Comparison of ENCODE assay signal across 18 cellular contexts in the genomic region with DNA sequence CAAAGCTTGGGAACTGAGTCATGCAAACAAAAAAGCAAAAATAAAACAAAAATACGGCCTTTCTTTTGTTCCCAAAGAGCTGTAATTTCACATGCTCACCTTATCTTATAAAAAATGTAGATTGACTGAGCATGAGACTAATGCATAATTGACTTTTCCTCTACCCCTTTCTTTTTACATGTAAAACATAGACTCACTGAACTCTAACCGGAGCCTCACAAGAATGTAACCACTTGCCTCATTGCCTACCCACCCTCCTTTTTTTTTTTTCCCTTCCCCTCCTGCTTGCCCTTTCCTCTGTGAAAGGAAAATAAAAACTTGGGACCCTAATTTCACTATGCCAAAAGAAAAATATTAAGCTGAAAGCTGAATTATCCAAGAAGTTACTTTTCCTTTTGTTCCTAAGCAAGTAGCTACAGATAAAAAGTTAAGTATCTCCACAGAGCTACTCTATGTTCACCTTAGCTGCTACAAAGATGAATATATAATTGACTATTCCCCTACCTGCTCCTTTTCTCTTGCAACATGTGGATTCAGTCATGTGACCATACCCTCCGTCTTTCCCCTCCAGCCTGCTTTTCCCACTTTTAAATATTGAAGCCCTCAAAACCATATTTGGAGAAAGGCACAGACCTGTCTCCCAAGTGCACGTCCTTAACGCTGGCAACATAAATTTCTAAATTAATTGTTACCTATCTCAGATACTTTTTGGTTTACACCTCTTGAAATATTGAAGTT. TPM values are rescaled to one million over a fixed set of nuclear protein-coding genes. Genes with fewer than 3 reads are reported as not detected.
DNase-seq lines count a peak whose midpoint lies in the region; ATAC-seq, FAIRE-seq and TF ChIP-seq lines count a peak whose summit lies in the region.
"Had no signal": no experiment of that assay in that cellular context is flagged by ENCODE, and none has a peak within 500 bp of the region (broad histone marks: within the 10 kb centered on the region; RNA-seq: fewer than 3 reads in every experiment).

No MANE protein-coding gene starts in this region.

- peak; percentile 36 for DNase-seq in NT2/D1 (ENCODE audit: low read depth, low spot score)
- DNase-seq in nephron progenitor cell: no peak
- no peak for DNase-seq in type B pancreatic cell (ENCODE audit: extremely low spot score, unreplicated experiment)
- DNase-seq in pancreas: no peak
- DNase-seq: activated naive CD4-positive, alpha-beta T cell treated with anti-CD3 and anti-CD28 coated beads, Interleukin-2, amount 10 ng/mL, durations not matched to agents 7 days and 5 days; aorta; DMS79; hypothalamus; MG63; NCI-H146; NCI-H69; Right ventricle myocardium superior had no signal

- intact Hi-C loops in pancreas (cut with DNase I): no loop called here

- H3K27me3 ChIP-seq in NT2/D1 (ENCODE audit: insufficient read depth, insufficient read length): no peaks in the 10 kb centered on the region
- no peaks in the 10 kb centered on the region for H3K27me3 ChIP-seq in pancreas
- H3K27me3 ChIP-seq: MG63, tibial nerve had no signal

- no peak overlapping the region for H3K4me3 Mint-ChIP-seq in brain
- no peak overlapping the region for H3K4me3 Mint-ChIP-seq in nephron progenitor cell
- H3K4me3 Mint-ChIP-seq in type B pancreatic cell: peak overlapping the region; percentile 59
- no peak overlapping the region for H3K4me3 Mint-ChIP-seq in stimulated activated memory B cell treated with anti-CD40 and anti-IgM and Interleukin-4, amounts not matched to agents 10 μg/mL and 1 μg/mL and 100 μg/mL, for 72 hours
- H3K4me3 Mint-ChIP-seq: activated naive CD4-positive, alpha-beta T cell treated with anti-CD3 and anti-CD28 coated beads, Interleukin-2, amount 10 ng/mL, durations not matched to agents 7 days and 5 days; stimulated activated effector memory CD8-positive, alpha-beta T cell treated with anti-CD3 and anti-CD28 coated beads, Interleukin-12 subunit alpha, Interleukin-12 subunit beta, amount 100 ng/mL, for 72 hours had no signal

- H3K9me3 Mint-ChIP-seq in brain: no peaks in the 10 kb centered on the region
- no peaks in the 10 kb centered on the region for H3K9me3 Mint-ChIP-seq in nephron progenitor cell
- H3K9me3 Mint-ChIP-seq in type B pancreatic cell: no peaks in the 10 kb centered on the region
- no peaks in the 10 kb centered on the region for H3K9me3 Mint-ChIP-seq in stimulated activated memory B cell treated with anti-CD40 and anti-IgM and Interleukin-4, amounts not matched to agents 10 μg/mL and 1 μg/mL and 100 μg/mL, for 72 hours
- H3K9me3 Mint-ChIP-seq: activated naive CD4-positive, alpha-beta T cell treated with anti-CD3 and anti-CD28 coated beads, Interleukin-2, amount 10 ng/mL, durations not matched to agents 7 days and 5 days; stimulated activated effector memory CD8-positive, alpha-beta T cell treated with anti-CD3 and anti-CD28 coated beads, Interleukin-12 subunit alpha, Interleukin-12 subunit beta, amount 100 ng/mL, for 72 hours had no signal

- H3K27ac ChIP-seq in pancreas: no peak overlapping the region
- H3K27ac ChIP-seq: tibial nerve had no signal

- H3K9me3 ChIP-seq in NT2/D1 (ENCODE audit: insufficient read depth, low read length) (no peaks in the 10 kb centered on the region), pancreas (no peaks in the 10 kb centered on the region)
- H3K9me3 ChIP-seq: MG63, tibial nerve had no signal

- H3K4me3 ChIP-seq in NT2/D1 (ENCODE audit: insufficient read length, low read depth) (no peak overlapping the region), pancreas (no peak overlapping the region)
- H3K4me3 ChIP-seq: MG63, tibial nerve had no signal

- no peak for ATAC-seq in stimulated activated memory B cell treated with anti-CD40 and anti-IgM and Interleukin-4, amounts not matched to agents 10 μg/mL and 1 μg/mL and 100 μg/mL, for 72 hours
- ATAC-seq in GM18502 (IDR thresholded peaks at IDR 0.05; ENCODE audit: poor library complexity, unreplicated experiment) (no peak), pancreas (no peak)
- ATAC-seq: stimulated activated effector memory CD8-positive, alpha-beta T cell treated with anti-CD3 and anti-CD28 coated beads, Interleukin-12 subunit alpha, Interleukin-12 subunit beta, amount 100 ng/mL, for 72 hours had no signal

- H3K27me3 Mint-ChIP-seq in brain (no peaks in the 10 kb centered on the region), nephron progenitor cell (ENCODE audit: low read depth, poor library complexity) (peaks cover 3% of the 10 kb centered on the region), type B pancreatic cell (no peaks in the 10 kb centered on the region)
- no peaks in the 10 kb centered on the region for H3K27me3 Mint-ChIP-seq in stimulated activated memory B cell treated with anti-CD40 and anti-IgM and Interleukin-4, amounts not matched to agents 10 μg/mL and 1 μg/mL and 100 μg/mL, for 72 hours
- H3K27me3 Mint-ChIP-seq: activated naive CD4-positive, alpha-beta T cell treated with anti-CD3 and anti-CD28 coated beads, Interleukin-2, amount 10 ng/mL, durations not matched to agents 7 days and 5 days had no signal

- TF ChIP-seq CTCF in brain (conservative IDR thresholded peaks at IDR 0.05): no peak
- no peak for TF ChIP-seq CTCF in nephron progenitor cell (IDR thresholded peaks at IDR 0.05)
- no peak for TF ChIP-seq CTCF in type B pancreatic cell (conservative IDR thresholded peaks at IDR 0.05)
- TF ChIP-seq CTCF in pancreas (IDR thresholded peaks at IDR 0.05): no peak

- H3K4me1 Mint-ChIP-seq in brain (peaks cover 32% of the 10 kb centered on the region), nephron progenitor cell (peaks cover 39% of the 10 kb centered on the region), type B pancreatic cell (ENCODE audit: unreplicated experiment) (peaks cover 30% of the 10 kb centered on the region)
- peaks cover 10% of the 10 kb centered on the region for H3K4me1 Mint-ChIP-seq in stimulated activated memory B cell treated with anti-CD40 and anti-IgM and Interleukin-4, amounts not matched to agents 10 μg/mL and 1 μg/mL and 100 μg/mL, for 72 hours
- H3K4me1 Mint-ChIP-seq: stimulated activated effector memory CD8-positive, alpha-beta T cell treated with anti-CD3 and anti-CD28 coated beads, Interleukin-12 subunit alpha, Interleukin-12 subunit beta, amount 100 ng/mL, for 72 hours had no signal

- H3K36me3 ChIP-seq in NT2/D1 (ENCODE audit: insufficient read depth, insufficient read length, low read length) (no peaks in the 10 kb centered on the region), pancreas (no peaks in the 10 kb centered on the region)
- H3K36me3 ChIP-seq: MG63, tibial nerve had no signal

- H3K27ac Mint-ChIP-seq in brain (peak overlapping the region in 3 of 5 experiments; percentile 12 to 22 (median 21)), nephron progenitor cell (peak overlapping the region; percentile 1), type B pancreatic cell (peak overlapping the region; percentile 85)
- H3K27ac Mint-ChIP-seq in stimulated activated memory B cell treated with anti-CD40 and anti-IgM and Interleukin-4, amounts not matched to agents 10 μg/mL and 1 μg/mL and 100 μg/mL, for 72 hours: no peak overlapping the region
- H3K27ac Mint-ChIP-seq: activated naive CD4-positive, alpha-beta T cell treated with anti-CD3 and anti-CD28 coated beads, Interleukin-2, amount 10 ng/mL, durations not matched to agents 7 days and 5 days; stimulated activated effector memory CD8-positive, alpha-beta T cell treated with anti-CD3 and anti-CD28 coated beads, Interleukin-12 subunit alpha, Interleukin-12 subunit beta, amount 100 ng/mL, for 72 hours had no signal

- 83 to 87% methylated on average over 5 of the region's 5 CpGs for WGBS in pancreas, 2 donors

- H3K36me3 Mint-ChIP-seq in brain (no peaks in the 10 kb centered on the region), nephron progenitor cell (ENCODE audit: low read depth) (no peaks in the 10 kb centered on the region), type B pancreatic cell (no peaks in the 10 kb centered on the region)
- H3K36me3 Mint-ChIP-seq in stimulated activated memory B cell treated with anti-CD40 and anti-IgM and Interleukin-4, amounts not matched to agents 10 μg/mL and 1 μg/mL and 100 μg/mL, for 72 hours: no peaks in the 10 kb centered on the region
- H3K36me3 Mint-ChIP-seq: activated naive CD4-positive, alpha-beta T cell treated with anti-CD3 and anti-CD28 coated beads, Interleukin-2, amount 10 ng/mL, durations not matched to agents 7 days and 5 days had no signal

- H3K4me1 ChIP-seq in NT2/D1 (ENCODE audit: insufficient read depth, insufficient read length) (peaks cover 14% of the 10 kb centered on the region), pancreas (peaks cover 0 to 7% (median 0%) of the 10 kb centered on the region in 3 donors)

- FAIRE-seq in pancreas (lab: Jason Lieb, UNC): no peak
- FAIRE-seq: endometrium had no signal

- H3K9ac ChIP-seq in NT2/D1 (ENCODE audit: insufficient read length, low read depth): peak overlapping the region; percentile 53

RNA-seq across cellular contexts. Expression of gene WEE1, which starts 39.6 kb away (rescaled TPM):
- polyA plus RNA-seq in brain (ENCODE audit: insufficient read depth, low read depth, low replicate concordance): 21.2 TPM
- total RNA-seq in type B pancreatic cell (ENCODE audit: low replicate concordance): 80.1 and 104 TPM in 2 replicates
- 10 to 100 TPM in 1 of 6 donors, 1 to 10 TPM in 5; 4.2 to 10.7 (median 6.2) TPM for total RNA-seq in pancreas
- polyA plus RNA-seq in pancreas: 1 to 10 TPM; 2.6 to 7.8 TPM
